9 cellular contexts compared by ENCODE assay signal in the genomic region with DNA sequence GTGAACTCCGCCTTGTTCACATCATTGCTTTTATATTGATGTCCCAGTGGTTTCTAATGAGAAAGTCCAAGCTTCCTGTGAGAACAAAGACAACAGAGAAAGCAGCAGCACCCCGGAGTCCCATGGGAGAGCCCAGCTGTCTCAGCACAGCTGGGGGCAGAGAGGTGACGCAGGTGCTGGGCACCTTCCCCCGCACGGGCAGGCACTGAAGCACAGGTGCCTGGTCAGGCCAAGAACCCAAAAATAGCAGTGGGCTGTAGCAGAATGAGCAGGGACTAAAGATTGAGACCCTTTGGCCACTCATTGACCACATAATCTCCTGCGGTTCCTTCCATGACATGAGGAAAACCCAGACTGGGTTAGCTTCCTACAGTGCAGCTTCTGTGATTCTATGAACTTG. TPM values are rescaled to one million over a fixed set of nuclear protein-coding genes. Genes with fewer than 3 reads are reported as not detected.
A peak's percentile ranks its signal among the peaks of the same experiment; 100 is the strongest.
DNase-seq lines count a peak whose midpoint lies in the region; ATAC-seq and TF ChIP-seq lines count a peak whose summit lies in the region.
"Had no signal": no experiment of that assay in that cellular context is flagged by ENCODE, and none has a peak within 500 bp of the region (broad histone marks: within the 10 kb centered on the region; RNA-seq: fewer than 3 reads in every experiment).

No MANE protein-coding gene starts in this region.

- POLR2A ChIA-PET in WTC11 (lab: Charles Lee), result no interaction called here

- no peaks in the 10 kb centered on the region for H3K27me3 Mint-ChIP-seq in WTC11 (ENCODE audit: low read depth)

- CTCF ChIA-PET in WTC11 (lab: Charles Lee), result no interaction called here

- 0 out of 2 replicates have a peak overlapping the region, but pooled peaks have one; percentile 19 for H3K27ac Mint-ChIP-seq in WTC11

- no peak for TF ChIP-seq CTCF in WTC11 (IDR thresholded peaks at IDR 0.05)

- H3K36me3 Mint-ChIP-seq in WTC11, result peaks cover 29% of the 10 kb centered on the region

- H3K4me1 Mint-ChIP-seq in WTC11, result peaks cover 24% of the 10 kb centered on the region

- DNase-seq in WTC11 (ENCODE audit: low spot score) (no peak), Kasumi-1 (lab: John Stamatoyannopoulos, UW) (no peak), NCI-H748 (lab: John Stamatoyannopoulos, UW; ENCODE audit: unreplicated experiment) (no peak), middle frontal gyrus (ENCODE audit: extremely low spot score, low spot score) (no peak), amniotic stem cell (lab: John Stamatoyannopoulos, UW) (no peak)
- DNase-seq: ovary had no signal

- H3K9me3 Mint-ChIP-seq in WTC11, result peaks cover 15% of the 10 kb centered on the region

- no peak overlapping the region for H3K4me3 Mint-ChIP-seq in WTC11

- ATAC-seq in GM18519 (IDR thresholded peaks at IDR 0.05; ENCODE audit: low FRiP score, unreplicated experiment) (peak; percentile 69), GM21619 (IDR thresholded peaks at IDR 0.05; ENCODE audit: unreplicated experiment) (peak; percentile 92), HG03196 (IDR thresholded peaks at IDR 0.05; ENCODE audit: unreplicated experiment) (peak; percentile 92), WTC11 (no peak)

TF ChIP-seq in WTC11, 78 proteins besides CTCF, POLR2A, EP300 and RAD21:
- TF ChIP-seq CREB1 (CRISPR knock-in tag; IDR thresholded peaks at IDR 0.05) (no peak), NR3C1 (CRISPR knock-in tag; conservative IDR thresholded peaks at IDR 0.05; ENCODE audit: low read depth) (no peak), ELF4 (CRISPR knock-in tag; IDR thresholded peaks at IDR 0.05; ENCODE audit: low read depth) (no peak), TCF7 (CRISPR knock-in tag; IDR thresholded peaks at IDR 0.05; ENCODE audit: low read depth) (no peak), PRRX2 (CRISPR knock-in tag; IDR thresholded peaks at IDR 0.05) (no peak), ZNF317 (CRISPR knock-in tag; IDR thresholded peaks at IDR 0.05; ENCODE audit: borderline replicate concordance, low read depth) (no peak), ESRRA (CRISPR knock-in tag; IDR thresholded peaks at IDR 0.05; ENCODE audit: borderline replicate concordance) (no peak)
- TF ChIP-seq, protein P1, sequence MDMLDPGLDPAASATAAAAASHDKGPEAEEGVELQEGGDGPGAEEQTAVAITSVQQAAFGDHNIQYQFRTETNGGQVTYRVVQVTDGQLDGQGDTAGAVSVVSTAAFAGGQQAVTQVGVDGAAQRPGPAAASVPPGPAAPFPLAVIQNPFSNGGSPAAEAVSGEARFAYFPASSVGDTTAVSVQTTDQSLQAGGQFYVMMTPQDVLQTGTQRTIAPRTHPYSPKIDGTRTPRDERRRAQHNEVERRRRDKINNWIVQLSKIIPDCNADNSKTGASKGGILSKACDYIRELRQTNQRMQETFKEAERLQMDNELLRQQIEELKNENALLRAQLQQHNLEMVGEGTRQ (CRISPR knock-in tag; IDR thresholded peaks at IDR 0.05), result no peak
- TF ChIP-seq, protein P2, sequence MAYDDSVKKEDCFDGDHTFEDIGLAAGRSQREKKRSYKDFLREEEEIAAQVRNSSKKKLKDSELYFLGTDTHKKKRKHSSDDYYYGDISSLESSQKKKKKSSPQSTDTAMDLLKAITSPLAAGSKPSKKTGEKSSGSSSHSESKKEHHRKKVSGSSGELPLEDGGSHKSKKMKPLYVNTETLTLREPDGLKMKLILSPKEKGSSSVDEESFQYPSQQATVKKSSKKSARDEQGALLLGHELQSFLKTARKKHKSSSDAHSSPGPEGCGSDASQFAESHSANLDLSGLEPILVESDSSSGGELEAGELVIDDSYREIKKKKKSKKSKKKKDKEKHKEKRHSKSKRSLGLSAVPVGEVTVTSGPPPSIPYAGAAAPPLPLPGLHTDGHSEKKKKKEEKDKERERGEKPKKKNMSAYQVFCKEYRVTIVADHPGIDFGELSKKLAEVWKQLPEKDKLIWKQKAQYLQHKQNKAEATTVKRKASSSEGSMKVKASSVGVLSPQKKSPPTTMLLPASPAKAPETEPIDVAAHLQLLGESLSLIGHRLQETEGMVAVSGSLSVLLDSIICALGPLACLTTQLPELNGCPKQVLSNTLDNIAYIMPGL (CRISPR knock-in tag; IDR thresholded peaks at IDR 0.05), result no peak
- TF ChIP-seq, protein P3, sequence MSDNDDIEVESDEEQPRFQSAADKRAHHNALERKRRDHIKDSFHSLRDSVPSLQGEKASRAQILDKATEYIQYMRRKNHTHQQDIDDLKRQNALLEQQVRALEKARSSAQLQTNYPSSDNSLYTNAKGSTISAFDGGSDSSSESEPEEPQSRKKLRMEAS (CRISPR knock-in tag; IDR thresholded peaks at IDR 0.05), result no peak
- TF ChIP-seq, protein P4, sequence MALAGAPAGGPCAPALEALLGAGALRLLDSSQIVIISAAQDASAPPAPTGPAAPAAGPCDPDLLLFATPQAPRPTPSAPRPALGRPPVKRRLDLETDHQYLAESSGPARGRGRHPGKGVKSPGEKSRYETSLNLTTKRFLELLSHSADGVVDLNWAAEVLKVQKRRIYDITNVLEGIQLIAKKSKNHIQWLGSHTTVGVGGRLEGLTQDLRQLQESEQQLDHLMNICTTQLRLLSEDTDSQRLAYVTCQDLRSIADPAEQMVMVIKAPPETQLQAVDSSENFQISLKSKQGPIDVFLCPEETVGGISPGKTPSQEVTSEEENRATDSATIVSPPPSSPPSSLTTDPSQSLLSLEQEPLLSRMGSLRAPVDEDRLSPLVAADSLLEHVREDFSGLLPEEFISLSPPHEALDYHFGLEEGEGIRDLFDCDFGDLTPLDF (CRISPR knock-in tag; IDR thresholded peaks at IDR 0.05), result no peak

RNA-seq across cellular contexts. Expression of a gene that starts 18.8 kb away (rescaled TPM):
- total RNA-seq in WTC11 (2021), result 36.9 to 42.6 TPM (median 41.6 TPM) in 3 replicates

RNA-seq across cellular contexts. Expression of a gene that starts 19.2 kb away (rescaled TPM):
- 73.3 to 88.4 TPM (median 74.9 TPM) in 3 replicates for total RNA-seq in WTC11 (2021)
